In the genomic region with DNA sequence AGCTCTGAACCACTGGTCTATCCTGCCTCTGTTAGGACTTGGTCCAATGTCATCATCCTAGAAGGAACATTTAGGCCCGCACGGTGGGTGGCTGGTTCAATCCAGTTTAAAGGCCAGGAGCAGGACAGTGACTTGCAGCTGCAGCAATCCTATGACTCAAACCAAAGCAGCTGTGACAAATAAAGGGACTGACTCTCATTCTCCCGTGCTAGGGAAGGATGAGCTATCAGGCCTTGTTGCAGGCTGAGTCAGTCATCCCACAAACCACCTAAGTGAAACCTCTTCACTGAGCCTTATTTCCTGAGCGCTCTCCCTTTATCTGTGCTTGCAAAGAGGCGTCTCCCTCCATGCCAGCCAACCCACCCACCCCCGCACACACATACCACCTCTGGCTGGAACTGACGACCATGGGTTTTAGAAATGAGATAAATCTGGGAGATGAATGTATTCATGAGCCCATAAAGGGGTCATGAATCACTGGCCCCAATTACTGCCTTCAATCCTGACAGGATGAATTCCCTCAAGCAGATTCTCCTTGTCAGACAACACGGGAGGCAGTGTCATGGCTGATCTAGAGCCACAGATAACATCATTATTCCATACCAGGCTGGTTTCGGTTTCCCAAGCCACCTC, we compare ENCODE assay signal across 8 cellular contexts.
A peak's percentile ranks its signal among the peaks of the same experiment; 100 is the strongest.
DNase-seq lines count a peak whose midpoint lies in the region; ATAC-seq and TF ChIP-seq lines count a peak whose summit lies in the region.

No MANE protein-coding gene starts in this region.

- H3K27ac ChIP-seq in RWPE2 (ENCODE audit: poor library complexity, severe bottlenecking) (peak overlapping the region; percentile 18), fibroblast of lung (ENCODE audit: insufficient read depth, low read length) (peak overlapping the region; percentile 29)

- intact Hi-C loops in posterior vena cava (cut with DNase I), result no loop called here

- H3K4me1 ChIP-seq in RWPE2 (ENCODE audit: insufficient read depth, poor library complexity, severe bottlenecking) (peaks cover 11% of the 10 kb centered on the region), fibroblast of lung (ENCODE audit: control insufficient read depth, extremely low read depth, insufficient read depth, low read length) (no peaks in the 10 kb centered on the region)

- H3K9me3 ChIP-seq in RWPE2 (ENCODE audit: severe bottlenecking) (no peaks in the 10 kb centered on the region), fibroblast of lung (ENCODE audit: control insufficient read depth, insufficient read depth, low read depth, low read length) (no peaks in the 10 kb centered on the region)

- peak; percentile 30 for DNase-seq in NCI-H2227 treated with DMSO at 0.1 percent for 48 hours (lab: John Stamatoyannopoulos, UW)
- no peak for DNase-seq in NCI-H2227 (lab: John Stamatoyannopoulos, UW; ENCODE audit: unreplicated experiment)
- DNase-seq in RWPE2 (ENCODE audit: low spot score), result no peak
- peak; percentile 36 to 89 for DNase-seq in fibroblast of lung (ENCODE audit: low read depth in 2 of 2)
- peak; percentile 11 for DNase-seq in stimulated activated CD8-positive, alpha-beta memory T cell treated with anti-CD3 and anti-CD28 coated beads, Interleukin-4, amount 100 ng/mL, for 24 hours (ENCODE audit: low read depth)
- no peak for DNase-seq in posterior vena cava (ENCODE audit: low spot score)
- DNase-seq in SIG-M5 treated with dmso at 0.1 percent for 504 hours (lab: John Stamatoyannopoulos, UW; ENCODE audit: unreplicated experiment), result no peak
- DNase-seq in DMS53 treated with DMSO at 0.1 percent for 48 hours (lab: John Stamatoyannopoulos, UW; ENCODE audit: unreplicated experiment), result no peak

- TF ChIP-seq CTCF in RWPE2 (IDR thresholded peaks at IDR 0.05; ENCODE audit: poor library complexity, severe bottlenecking) (no peak), fibroblast of lung (conservative IDR thresholded peaks at IDR 0.05 in 1 of 2, IDR thresholded peaks at IDR 0.05 in 1 of 2; ENCODE audit: low read depth in 1 of 2, low read length in 2 of 2) (no peak)

- H3K27me3 ChIP-seq in RWPE2 (ENCODE audit: insufficient read depth, poor library complexity, severe bottlenecking), result no peaks in the 10 kb centered on the region
- H3K27me3 ChIP-seq in fibroblast of lung (ENCODE audit: control insufficient read depth, insufficient read depth, low read length), result no peaks in the 10 kb centered on the region

- peak overlapping the region; percentile 30 for H3K4me2 ChIP-seq in fibroblast of lung (ENCODE audit: extremely low read depth, insufficient read depth, low read length)

- H2AFZ ChIP-seq in fibroblast of lung (ENCODE audit: low read length), result no peak overlapping the region

- H3K4me3 ChIP-seq in RWPE2 (ENCODE audit: severe bottlenecking) (no peak overlapping the region), fibroblast of lung (replicated peaks in 1 of 4; ENCODE audit: control extremely low read depth in 1 of 4, insufficient read depth in 1 of 4, low read depth in 3 of 4, low read length in 4 of 4) (peak overlapping the region in 3 of 4 experiments; percentile 11 to 27 (median 17))

- no peaks in the 10 kb centered on the region for H3K79me2 ChIP-seq in fibroblast of lung (ENCODE audit: control insufficient read depth, insufficient read depth, low read length)

- no peak overlapping the region for H3K9ac ChIP-seq in fibroblast of lung (ENCODE audit: insufficient read depth, low read length)

- H4K20me1 ChIP-seq in fibroblast of lung (ENCODE audit: control insufficient read depth, extremely low read depth, insufficient read depth, low read length), result no peaks in the 10 kb centered on the region

- ATAC-seq in RWPE2 (ENCODE audit: low read depth), result peak; percentile 92

- H3K36me3 ChIP-seq in RWPE2 (ENCODE audit: low read depth), result no peaks in the 10 kb centered on the region
- H3K36me3 ChIP-seq in fibroblast of lung (ENCODE audit: control insufficient read depth, insufficient read depth, low read length), result no peaks in the 10 kb centered on the region

Comparison
In these comparisons a context has a peak if more than half of its experiments do, and no peak if none do; other contexts are left out.
1. DNase-seq: peak in NCI-H2227 treated with DMSO at 0.1 percent for 48 hours (single experiment), fibroblast of lung (2 of 2) and stimulated activated CD8-positive, alpha-beta memory T cell treated with anti-CD3 and anti-CD28 coated beads, Interleukin-4, amount 100 ng/mL, for 24 hours (single experiment); none in NCI-H2227 (single experiment), RWPE2 (single experiment), posterior vena cava (single experiment), SIG-M5 treated with dmso at 0.1 percent for 504 hours (single experiment) and DMS53 treated with DMSO at 0.1 percent for 48 hours (single experiment).